15 cellular contexts compared by ENCODE assay signal in genomic region chr19:40035996-40036395, GRCh38.
"Had no signal": no experiment of that assay in that cellular context is flagged by ENCODE, and none has a peak within 500 bp of the region (broad histone marks: within the 10 kb centered on the region; RNA-seq: fewer than 3 reads in every experiment).

No MANE protein-coding gene starts in this region.

- H3K27ac ChIP-seq: breast epithelium, gastroesophageal sphincter, pancreas, sigmoid colon, stomach had no signal

- H3K36me3 ChIP-seq: breast epithelium, pancreas had no signal

- H3K4me3 ChIP-seq: breast epithelium, gastroesophageal sphincter, mucosa of descending colon, pancreas, sigmoid colon, stomach had no signal

- H3K4me3 Mint-ChIP-seq: activated CD4-positive, alpha-beta T cell treated with anti-CD3 and anti-CD28 coated beads, Interleukin-2, amount 10 ng/mL, durations not matched to agents 7 days and 5 days; activated naive CD8-positive, alpha-beta T cell treated with anti-CD3 and anti-CD28 coated beads for 36 hours; effector memory CD8-positive, alpha-beta T cell; naive thymus-derived CD8-positive, alpha-beta T cell had no signal

- H3K4me1 Mint-ChIP-seq: activated CD4-positive, alpha-beta T cell treated with anti-CD3 and anti-CD28 coated beads, Interleukin-2, amount 10 ng/mL, durations not matched to agents 7 days and 5 days; activated naive CD8-positive, alpha-beta T cell treated with anti-CD3 and anti-CD28 coated beads for 36 hours; naive thymus-derived CD8-positive, alpha-beta T cell had no signal

- H3K27me3 Mint-ChIP-seq: activated CD4-positive, alpha-beta T cell treated with anti-CD3 and anti-CD28 coated beads, Interleukin-2, amount 10 ng/mL, durations not matched to agents 7 days and 5 days; activated naive CD8-positive, alpha-beta T cell treated with anti-CD3 and anti-CD28 coated beads for 36 hours; effector memory CD8-positive, alpha-beta T cell; naive thymus-derived CD8-positive, alpha-beta T cell had no signal

- DNase-seq: activated CD4-positive, alpha-beta T cell treated with anti-CD3 and anti-CD28 coated beads, Interleukin-2, amount 10 ng/mL, durations not matched to agents 7 days and 5 days; activated CD8-positive, alpha-beta memory T cell treated with anti-CD3 and anti-CD28 coated beads for 24 hours; activated naive CD8-positive, alpha-beta T cell treated with anti-CD3 and anti-CD28 coated beads for 36 hours; anterior cingulate cortex; dermis blood vessel endothelial cell; effector memory CD8-positive, alpha-beta T cell; mucosa of descending colon; naive thymus-derived CD8-positive, alpha-beta T cell; pancreas; sigmoid colon; stimulated activated CD4-positive, alpha-beta T cell treated with anti-CD3 and anti-CD28 coated beads, Interleukin-1b, Interleukin-23, amount 100 ng/mL, for 48 hours; stomach had no signal

- H3K27ac Mint-ChIP-seq: activated CD4-positive, alpha-beta T cell treated with anti-CD3 and anti-CD28 coated beads, Interleukin-2, amount 10 ng/mL, durations not matched to agents 7 days and 5 days; activated naive CD8-positive, alpha-beta T cell treated with anti-CD3 and anti-CD28 coated beads for 36 hours; effector memory CD8-positive, alpha-beta T cell; naive thymus-derived CD8-positive, alpha-beta T cell had no signal

- H3K27me3 ChIP-seq: breast epithelium, gastroesophageal sphincter, pancreas, sigmoid colon, stomach had no signal

- H3K4me1 ChIP-seq: breast epithelium, gastroesophageal sphincter, pancreas, sigmoid colon, stomach had no signal

- ATAC-seq: effector memory CD8-positive, alpha-beta T cell; gastroesophageal sphincter; left lobe of liver; mucosa of descending colon; naive thymus-derived CD8-positive, alpha-beta T cell; pancreas had no signal
